Comparison of ENCODE assay signal across 17 cellular contexts in genomic region chr10:4780782-4781181, GRCh38. TPM values are rescaled to one million over a fixed set of nuclear protein-coding genes. Genes with fewer than 3 reads are reported as not detected.
DNase-seq lines count a peak whose midpoint lies in the region; ATAC-seq and TF ChIP-seq lines count a peak whose summit lies in the region.
"Had no signal": no experiment of that assay in that cellular context is flagged by ENCODE, and none has a peak within 500 bp of the region (broad histone marks: within the 10 kb centered on the region; RNA-seq: fewer than 3 reads in every experiment).

No MANE protein-coding gene starts in this region.

- no peaks in the 10 kb centered on the region for H3K9me3 ChIP-seq in RWPE2 (ENCODE audit: severe bottlenecking)
- H3K9me3 ChIP-seq: ovary had no signal

- H3K9me3 Mint-ChIP-seq in endothelial cell (ENCODE audit: unreplicated experiment), result no peaks in the 10 kb centered on the region
- H3K9me3 Mint-ChIP-seq: dendritic cell treated with granulocyte-macrophage colony-stimulating factor and Interleukin-4, amounts not matched to agents 40 ng/mL and 50 ng/mL, for 4 days; H9; T-helper 1 cell treated with Interleukin-12 subunit alpha and Interleukin-12 subunit beta and Interleukin-4 antibody, amounts not matched to agents 30 μg/mL and 1 μg/mL, for 36 hours had no signal

- TF ChIP-seq CTCF in RWPE2 (IDR thresholded peaks at IDR 0.05; ENCODE audit: poor library complexity, severe bottlenecking), result no peak
- TF ChIP-seq CTCF in epithelial cell of esophagus (IDR thresholded peaks at IDR 0.05; ENCODE audit: insufficient read depth, low read depth, low read length, missing control alignments), result no peak
- TF ChIP-seq CTCF in endothelial cell (IDR thresholded peaks at IDR 0.05; ENCODE audit: unreplicated experiment), result no peak

- peaks cover 3% of the 10 kb centered on the region for H3K4me1 Mint-ChIP-seq in endothelial cell (ENCODE audit: unreplicated experiment)
- H3K4me1 Mint-ChIP-seq: H9 had no signal

- H3K36me3 Mint-ChIP-seq in endothelial cell (ENCODE audit: low read depth, unreplicated experiment), result no peaks in the 10 kb centered on the region

- H3K27me3 ChIP-seq in RWPE2 (ENCODE audit: insufficient read depth, poor library complexity, severe bottlenecking), result no peaks in the 10 kb centered on the region
- H3K27me3 ChIP-seq: ovary had no signal

- no peaks in the 10 kb centered on the region for H3K36me3 ChIP-seq in RWPE2 (ENCODE audit: low read depth)
- H3K36me3 ChIP-seq: ovary had no signal

- H3K4me3 ChIP-seq in RWPE2 (ENCODE audit: severe bottlenecking) (no peak overlapping the region), epithelial cell of esophagus (ENCODE audit: low read length) (no peak overlapping the region)
- H3K4me3 ChIP-seq: ovary, PC-9 had no signal

- H3K4me3 Mint-ChIP-seq in endothelial cell (ENCODE audit: unreplicated experiment), result no peak overlapping the region
- H3K4me3 Mint-ChIP-seq: dendritic cell treated with granulocyte-macrophage colony-stimulating factor and Interleukin-4, amounts not matched to agents 40 ng/mL and 50 ng/mL, for 4 days; H9; T-helper 1 cell treated with Interleukin-12 subunit alpha and Interleukin-12 subunit beta and Interleukin-4 antibody, amounts not matched to agents 30 μg/mL and 1 μg/mL, for 36 hours had no signal

- H3K27ac ChIP-seq in RWPE2 (ENCODE audit: poor library complexity, severe bottlenecking), result peak overlapping the region; percentile 58
- H3K27ac ChIP-seq: ovary, PC-9 had no signal

- no peak overlapping the region for H3K27ac Mint-ChIP-seq in endothelial cell (ENCODE audit: unreplicated experiment)
- H3K27ac Mint-ChIP-seq: dendritic cell treated with granulocyte-macrophage colony-stimulating factor and Interleukin-4, amounts not matched to agents 40 ng/mL and 50 ng/mL, for 4 days; H9; T-helper 1 cell treated with Interleukin-12 subunit alpha and Interleukin-12 subunit beta and Interleukin-4 antibody, amounts not matched to agents 30 μg/mL and 1 μg/mL, for 36 hours had no signal

- DNase-seq in left ventricle myocardium superior (no peak), left cardiac atrium (no peak), RWPE2 (ENCODE audit: low spot score) (no peak), epithelial cell of esophagus (ENCODE audit: low read depth) (peak; percentile 48), endothelial cell (ENCODE audit: low spot score) (no peak), KBM-7 (no peak)
- DNase-seq: activated CD4-positive, alpha-beta T cell treated with anti-CD3 and anti-CD28 coated beads for 4 hours; activated T-cell treated with anti-CD3 and anti-CD28 coated beads, Interleukin-2, amount 50 U/mL, for 48 hours; amniotic stem cell; Calu3; H9; ovary; PC-9 had no signal

- ATAC-seq in left ventricle myocardium superior, result peak; percentile 35
- no peak for ATAC-seq in left cardiac atrium
- ATAC-seq in RWPE2 (ENCODE audit: low read depth), result peak; percentile 67
- no peak for ATAC-seq in HG03469 (IDR thresholded peaks at IDR 0.05; ENCODE audit: unreplicated experiment)
- no peak for ATAC-seq in GM19452 (IDR thresholded peaks at IDR 0.05; ENCODE audit: unreplicated experiment)

- in situ Hi-C loops in KBM-7 (cut with MboI; ENCODE audit: low pct_unique_long_range_greater_than_20kb, low sequenced_read_pairs), result no loop called here

- peaks cover 2% of the 10 kb centered on the region for H3K27me3 Mint-ChIP-seq in endothelial cell (ENCODE audit: unreplicated experiment)
- H3K27me3 Mint-ChIP-seq: dendritic cell treated with granulocyte-macrophage colony-stimulating factor and Interleukin-4, amounts not matched to agents 40 ng/mL and 50 ng/mL, for 4 days had no signal

- intact Hi-C loops in left ventricle myocardium superior (cut with micrococcal nuclease) (no loop called here), left cardiac atrium (cut with DNase I) (no loop called here)

- H3K4me1 ChIP-seq in RWPE2 (ENCODE audit: insufficient read depth, poor library complexity, severe bottlenecking), result peaks cover 15% of the 10 kb centered on the region

RNA-seq across cellular contexts. Expression of gene AKR1E2, which starts 45.2 kb away (rescaled TPM):
- total RNA-seq in left ventricle myocardium superior (4.5 TPM), left cardiac atrium (1 to 10 TPM; 7.5 to 8.4 TPM), endothelial cell (ENCODE audit: unreplicated experiment) (6.2 TPM)

Comparison
In these comparisons a context has a peak if more than half of its experiments do, and no peak if none do; other contexts are left out.
1. ATAC-seq: peak in left ventricle myocardium superior (single experiment) and RWPE2 (single experiment); none in left cardiac atrium (0 of 2), HG03469 (single experiment) and GM19452 (single experiment).